15 cellular contexts compared by ENCODE assay signal in the genomic region with DNA sequence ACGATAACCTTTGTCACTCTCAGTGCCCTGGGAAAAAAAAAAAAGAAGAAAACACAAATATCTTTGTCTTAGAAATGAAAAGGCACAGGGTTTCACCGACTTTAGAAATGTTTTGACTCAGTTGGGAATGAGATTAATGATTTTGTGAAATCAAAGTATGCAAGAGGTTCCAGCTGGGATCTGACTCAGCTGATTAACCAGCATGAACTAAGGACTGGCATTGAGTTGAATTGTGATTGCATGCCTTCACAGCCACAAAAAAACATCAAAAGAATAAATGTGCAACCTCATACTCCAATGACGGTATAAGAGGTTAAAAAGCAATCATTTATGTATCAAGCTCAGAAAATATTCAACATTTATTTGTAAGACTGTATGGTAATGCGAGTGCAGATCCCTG.
DNase-seq lines count a peak whose midpoint lies in the region; ATAC-seq and TF ChIP-seq lines count a peak whose summit lies in the region.
"Had no signal": no experiment of that assay in that cellular context is flagged by ENCODE, and none has a peak within 500 bp of the region (broad histone marks: within the 10 kb centered on the region; RNA-seq: fewer than 3 reads in every experiment).

No MANE protein-coding gene starts in this region.

- H4K20me1 ChIP-seq in fibroblast of lung (ENCODE audit: control insufficient read depth, extremely low read depth, insufficient read depth, low read length), result no peaks in the 10 kb centered on the region

- intact Hi-C loops in uterus (cut with DNase I; ENCODE audit: low total_unique reads), result no loop called here

- peak; percentile 9 for DNase-seq in BJ (ENCODE audit: low read depth)
- peak; percentile 4 for DNase-seq in RPMI7951 (ENCODE audit: low read depth)
- peak; percentile 86 to 98 for DNase-seq in fibroblast of lung (ENCODE audit: low read depth in 2 of 2)
- peak; percentile 60 for DNase-seq in renal cortical epithelial cell (ENCODE audit: low read depth)
- no peak for DNase-seq in uterus
- DNase-seq: activated naive CD8-positive, alpha-beta T cell treated with anti-CD3 and anti-CD28 coated beads, Interleukin-2, amount 10 ng/mL, durations not matched to agents 7 days and 5 days; activated T-cell treated with anti-CD3 and anti-CD28 coated beads, Interleukin-2, amount 50 U/mL, for 1 hour; colonic mucosa; posterior cingulate gyrus; T-helper 1 cell; tibial artery had no signal

- no peak overlapping the region for H3K4me2 ChIP-seq in fibroblast of lung (ENCODE audit: extremely low read depth, insufficient read depth, low read length)

- ATAC-seq in HG03521 (IDR thresholded peaks at IDR 0.05; ENCODE audit: unreplicated experiment) (no peak), HG03095 (IDR thresholded peaks at IDR 0.05; ENCODE audit: unreplicated experiment) (no peak), GM18909 (IDR thresholded peaks at IDR 0.05; ENCODE audit: poor library complexity, unreplicated experiment) (no peak)
- ATAC-seq: HepG2 had no signal

- no peak overlapping the region for H3K4me3 ChIP-seq in BJ (ENCODE audit: low read depth, low read length)
- H3K4me3 ChIP-seq in fibroblast of lung (replicated peaks in 1 of 4; ENCODE audit: control extremely low read depth in 1 of 4, insufficient read depth in 1 of 4, low read depth in 3 of 4, low read length in 4 of 4), result no peak overlapping the region
- no peak overlapping the region for H3K4me3 ChIP-seq in uterus
- H3K4me3 ChIP-seq: colonic mucosa, tibial artery had no signal

- no peak overlapping the region for H3K9ac ChIP-seq in fibroblast of lung (ENCODE audit: insufficient read depth, low read length)

- CTCF ChIA-PET in BJ (lab: Yijun Ruan, JAX), result no interaction called here

- TF ChIP-seq CTCF in BJ (IDR thresholded peaks at IDR 0.05; ENCODE audit: insufficient read depth, low read depth, low read length), result no peak
- TF ChIP-seq CTCF in fibroblast of lung (conservative IDR thresholded peaks at IDR 0.05 in 1 of 2, IDR thresholded peaks at IDR 0.05 in 1 of 2; ENCODE audit: low read depth in 1 of 2, low read length in 2 of 2), result no peak
- no peak for TF ChIP-seq CTCF in uterus (IDR thresholded peaks at IDR 0.05)

- H3K4me1 ChIP-seq in fibroblast of lung (ENCODE audit: control insufficient read depth, extremely low read depth, insufficient read depth, low read length), result peaks cover 2% of the 10 kb centered on the region
- H3K4me1 ChIP-seq in uterus, result no peaks in the 10 kb centered on the region
- H3K4me1 ChIP-seq: colonic mucosa, tibial artery had no signal

- H3K9me3 ChIP-seq in fibroblast of lung (ENCODE audit: control insufficient read depth, insufficient read depth, low read depth, low read length), result no peaks in the 10 kb centered on the region
- H3K9me3 ChIP-seq in uterus, result no peaks in the 10 kb centered on the region
- H3K9me3 ChIP-seq: colonic mucosa, tibial artery had no signal

- TF ChIP-seq POLR2A in uterus (IDR thresholded peaks at IDR 0.05), result no peak

- no peaks in the 10 kb centered on the region for H3K79me2 ChIP-seq in fibroblast of lung (ENCODE audit: control insufficient read depth, insufficient read depth, low read length)

- H3K27ac ChIP-seq in fibroblast of lung (ENCODE audit: insufficient read depth, low read length) (no peak overlapping the region), uterus (no peak overlapping the region)
- H3K27ac ChIP-seq: colonic mucosa, tibial artery had no signal

- H2AFZ ChIP-seq in fibroblast of lung (ENCODE audit: low read length), result no peak overlapping the region

- H3K36me3 ChIP-seq in BJ (ENCODE audit: control insufficient read depth, insufficient read depth, low read length) (no peaks in the 10 kb centered on the region), fibroblast of lung (ENCODE audit: control insufficient read depth, insufficient read depth, low read length) (no peaks in the 10 kb centered on the region), uterus (no peaks in the 10 kb centered on the region)
- H3K36me3 ChIP-seq: colonic mucosa, tibial artery had no signal

- POLR2A ChIA-PET in BJ (lab: Charles Lee), result no interaction called here

- H3K27me3 ChIP-seq in BJ (ENCODE audit: control insufficient read depth, insufficient read depth, low read length) (no peaks in the 10 kb centered on the region), fibroblast of lung (ENCODE audit: control insufficient read depth, insufficient read depth, low read length) (no peaks in the 10 kb centered on the region), uterus (no peaks in the 10 kb centered on the region)
- H3K27me3 ChIP-seq: colonic mucosa, tibial artery had no signal

Comparison
In these comparisons a context has a peak if more than half of its experiments do, and no peak if none do; other contexts are left out.
1. DNase-seq: peak in BJ (single experiment), RPMI7951 (single experiment), fibroblast of lung (2 of 2) and renal cortical epithelial cell (single experiment); none in uterus (0 of 2).